19 cellular contexts compared by ENCODE assay signal in the genomic region with DNA sequence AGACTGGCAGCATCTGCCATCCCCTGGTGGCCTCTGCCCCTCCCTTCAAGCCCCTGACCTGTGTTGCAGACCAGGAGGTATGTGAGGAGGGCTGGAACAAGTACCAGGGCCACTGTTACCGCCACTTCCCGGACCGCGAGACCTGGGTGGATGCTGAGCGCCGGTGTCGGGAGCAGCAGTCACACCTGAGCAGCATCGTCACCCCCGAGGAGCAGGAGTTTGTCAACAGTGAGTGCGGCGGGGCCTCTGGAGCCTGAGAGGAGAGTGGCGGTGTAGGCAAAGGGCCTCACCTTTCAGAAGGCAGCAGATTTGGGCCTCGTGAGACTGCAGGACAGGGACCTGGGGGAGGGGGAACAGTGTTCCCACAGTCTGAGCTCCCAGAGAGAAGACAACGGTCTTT.
"Had no signal": no experiment of that assay in that cellular context is flagged by ENCODE, and none has a peak within 500 bp of the region (broad histone marks: within the 10 kb centered on the region; RNA-seq: fewer than 3 reads in every experiment).

No MANE protein-coding gene starts in this region.

- H3K27ac Mint-ChIP-seq: immature natural killer cell, mesothelial cell of epicardium had no signal

- H3K9me3 Mint-ChIP-seq: immature natural killer cell, mesothelial cell of epicardium had no signal

- ATAC-seq: foreskin keratinocyte, gastroesophageal sphincter, heart left ventricle, left colon, left lung, left ventricle myocardium superior, lower lobe of right lung, mucosa of descending colon had no signal

- DNase-seq: dermis blood vessel endothelial cell; dorsolateral prefrontal cortex; effector CD4-positive, alpha-beta T cell; effector memory CD4-positive, alpha-beta T cell; foreskin keratinocyte; heart left ventricle; hypothalamus; immature natural killer cell; islet precursor cell; kidney; kidney glomerular epithelial cell; left colon; left ventricle myocardium superior; lower lobe of right lung; mesenchymal stem cell; mucosa of descending colon had no signal

- H3K36me3 Mint-ChIP-seq: immature natural killer cell, mesothelial cell of epicardium had no signal

- H3K4me1 Mint-ChIP-seq: immature natural killer cell had no signal

- H3K4me3 Mint-ChIP-seq: immature natural killer cell, mesothelial cell of epicardium had no signal
